10 cellular contexts compared by ENCODE assay signal in the genomic region with DNA sequence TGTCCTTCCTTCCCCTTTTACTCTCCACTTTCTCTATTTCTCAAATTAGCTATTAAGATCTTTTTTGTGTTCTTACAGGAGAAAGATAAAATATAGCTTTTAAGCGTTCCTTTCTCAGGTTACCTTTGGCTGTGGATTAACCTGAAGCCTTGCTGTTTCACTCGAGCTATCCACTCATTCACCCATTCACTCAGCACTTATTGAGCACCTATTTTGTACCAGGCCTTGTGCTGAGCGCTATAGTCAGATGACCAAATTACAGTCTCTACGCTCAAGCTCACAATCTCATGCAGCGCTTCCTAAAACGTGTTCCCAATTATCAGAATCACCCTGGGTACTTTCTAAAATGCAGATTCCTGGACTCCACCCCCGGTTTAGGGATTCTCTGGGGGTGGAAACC. TPM values are rescaled to one million over a fixed set of nuclear protein-coding genes. Genes with fewer than 3 reads are reported as not detected.
DNase-seq lines count a peak whose midpoint lies in the region; ATAC-seq and TF ChIP-seq lines count a peak whose summit lies in the region.
"Had no signal": no experiment of that assay in that cellular context is flagged by ENCODE, and none has a peak within 500 bp of the region (broad histone marks: within the 10 kb centered on the region; RNA-seq: fewer than 3 reads in every experiment).

No MANE protein-coding gene starts in this region.

- TF ChIP-seq CTCF in glutamatergic neuron (IDR thresholded peaks at IDR 0.05; ENCODE audit: partially characterized antibody, unreplicated experiment) (no peak), smooth muscle cell (IDR thresholded peaks at IDR 0.05; ENCODE audit: borderline replicate concordance, insufficient read depth, poor library complexity, severe bottlenecking) (no peak)

- H3K9me3 ChIP-seq in smooth muscle cell (replicated peaks; ENCODE audit: low read depth): no peaks in the 10 kb centered on the region

- peak overlapping the region; percentile 91 for H3K4me3 Mint-ChIP-seq in activated T-cell treated with anti-CD3 and anti-CD28 coated beads, Interleukin-2, amount 50 U/mL, for 24 hours
- H3K4me3 Mint-ChIP-seq in T-cell (peak overlapping the region; percentile 86 to 94 (median 93)), glutamatergic neuron (ENCODE audit: unreplicated experiment) (peak overlapping the region; percentile 93)

- POLR2A ChIA-PET in T-cell (lab: Charles Lee): no interaction called here

- ATAC-seq in T-cell (replicated peaks in 1 of 4) (no peak), HG02759 (IDR thresholded peaks at IDR 0.05; ENCODE audit: unreplicated experiment) (no peak), GM21619 (IDR thresholded peaks at IDR 0.05; ENCODE audit: unreplicated experiment) (no peak)

- H3K4me1 Mint-ChIP-seq in activated T-cell treated with anti-CD3 and anti-CD28 coated beads, Interleukin-2, amount 50 U/mL, for 24 hours (ENCODE audit: low read depth): peaks cover 30% of the 10 kb centered on the region
- H3K4me1 Mint-ChIP-seq in T-cell: peaks cover 8 to 29% (median 22%) of the 10 kb centered on the region in 3 donors
- H3K4me1 Mint-ChIP-seq in glutamatergic neuron (ENCODE audit: low read depth, unreplicated experiment): peaks cover 9% of the 10 kb centered on the region

- no peaks in the 10 kb centered on the region for H3K27me3 ChIP-seq in smooth muscle cell (ENCODE audit: low read depth)

- no peaks in the 10 kb centered on the region for H3F3A ChIP-seq in smooth muscle cell (ENCODE audit: low read depth)

- peaks cover 6% of the 10 kb centered on the region for H3K4me1 ChIP-seq in smooth muscle cell (ENCODE audit: low read depth)

- no peaks in the 10 kb centered on the region for H3K9me3 Mint-ChIP-seq in activated T-cell treated with anti-CD3 and anti-CD28 coated beads, Interleukin-2, amount 50 U/mL, for 24 hours
- H3K9me3 Mint-ChIP-seq in T-cell: no peaks in the 10 kb centered on the region
- H3K9me3 Mint-ChIP-seq in glutamatergic neuron (ENCODE audit: unreplicated experiment): peaks cover 7% of the 10 kb centered on the region

- H3K27ac Mint-ChIP-seq in activated T-cell treated with anti-CD3 and anti-CD28 coated beads, Interleukin-2, amount 50 U/mL, for 24 hours: peak overlapping the region; percentile 100
- peak overlapping the region; percentile 27 to 99 for H3K27ac Mint-ChIP-seq in T-cell
- H3K27ac Mint-ChIP-seq in glutamatergic neuron (ENCODE audit: unreplicated experiment): peak overlapping the region; percentile 98

- WGBS in smooth muscle cell (ENCODE audit: low lambda C conversion rate): 94% methylated on average over 7 of the region's 7 CpGs

- no peaks in the 10 kb centered on the region for H3K36me3 ChIP-seq in smooth muscle cell (ENCODE audit: low read depth)

- H3K9ac ChIP-seq in smooth muscle cell (ENCODE audit: low read depth): no peak overlapping the region

- DNase-seq in activated T-cell treated with anti-CD3 and anti-CD28 coated beads, Interleukin-2, amount 50 U/mL, for 24 hours: no peak
- DNase-seq in activated T-cell treated with anti-CD3 and anti-CD28 coated beads, Interleukin-2, amount 50 U/mL, for 48 hours: no peak
- DNase-seq in T-cell: no peak
- DNase-seq in glutamatergic neuron: no peak
- DNase-seq in smooth muscle cell (lab: John Stamatoyannopoulos, UW; ENCODE audit: unreplicated experiment): no peak
- DNase-seq in NCI-H2029 (lab: John Stamatoyannopoulos, UW): no peak
- DNase-seq: activated CD8-positive, alpha-beta memory T cell treated with anti-CD3 and anti-CD28 coated beads for 24 hours; effector memory CD4-positive, alpha-beta T cell had no signal

- no peaks in the 10 kb centered on the region for H3K27me3 Mint-ChIP-seq in activated T-cell treated with anti-CD3 and anti-CD28 coated beads, Interleukin-2, amount 50 U/mL, for 24 hours
- H3K27me3 Mint-ChIP-seq in T-cell (no peaks in the 10 kb centered on the region), glutamatergic neuron (ENCODE audit: unreplicated experiment) (peaks cover 2% of the 10 kb centered on the region)

- no peak overlapping the region for H2AFZ ChIP-seq in smooth muscle cell (ENCODE audit: low read depth)

- no peak overlapping the region for H3K27ac ChIP-seq in smooth muscle cell (ENCODE audit: low read depth)

- H3K4me2 ChIP-seq in smooth muscle cell: peak overlapping the region; percentile 88

- CTCF ChIA-PET in T-cell (lab: Charles Lee): no interaction called here

- H3K4me3 ChIP-seq in smooth muscle cell: peak overlapping the region; percentile 65

- peaks cover 10% of the 10 kb centered on the region for H3K36me3 Mint-ChIP-seq in activated T-cell treated with anti-CD3 and anti-CD28 coated beads, Interleukin-2, amount 50 U/mL, for 24 hours (ENCODE audit: low read depth)
- H3K36me3 Mint-ChIP-seq in T-cell (no peaks in the 10 kb centered on the region), glutamatergic neuron (ENCODE audit: unreplicated experiment) (no peaks in the 10 kb centered on the region)

- peaks cover 7% of the 10 kb centered on the region for H4K20me1 ChIP-seq in smooth muscle cell (ENCODE audit: low read depth)

- peaks cover 22% of the 10 kb centered on the region for H3K79me2 ChIP-seq in smooth muscle cell (ENCODE audit: low read depth)

RNA-seq across cellular contexts. Expression of a gene that starts 1.8 kb away (rescaled TPM):
- 10 to 100 TPM; 45.7 to 70.7 (median 67.4) TPM for total RNA-seq in T-cell
- total RNA-seq in glutamatergic neuron (ENCODE audit: unreplicated experiment): 39.4 TPM
- 16.0 and 21.9 TPM in 2 replicates for total RNA-seq in smooth muscle cell
- 22.1 and 36.7 TPM in 2 replicates for polyA plus RNA-seq in smooth muscle cell

RNA-seq across cellular contexts. Expression of a gene that starts 15.6 kb away (rescaled TPM):
- total RNA-seq in T-cell (under 1 TPM in 2 of 5 donors, not detected in 3; 0.09 to 0.10 TPM), glutamatergic neuron (ENCODE audit: unreplicated experiment) (0.15 TPM), smooth muscle cell (0.81 and 2.0 TPM in 2 replicates)
- 1.7 and 4.0 TPM in 2 replicates for polyA plus RNA-seq in smooth muscle cell

RNA-seq across cellular contexts. Expression of a gene that starts 41.9 kb away (rescaled TPM):
- 10 to 100 TPM; 27.0 to 51.5 (median 41.5) TPM for total RNA-seq in T-cell
- total RNA-seq in glutamatergic neuron (ENCODE audit: unreplicated experiment): 46.0 TPM
- 29.4 and 58.9 TPM in 2 replicates for total RNA-seq in smooth muscle cell
- 24.7 and 25.9 TPM in 2 replicates for polyA plus RNA-seq in smooth muscle cell
